26 cellular contexts compared by ENCODE assay signal in genomic region chr4:187174749-187175148, GRCh38.
"Had no signal": no experiment of that assay in that cellular context is flagged by ENCODE, and none has a peak within 500 bp of the region (broad histone marks: within the 10 kb centered on the region; RNA-seq: fewer than 3 reads in every experiment).

No MANE protein-coding gene starts in this region.

- H3K4me1 ChIP-seq: lower lobe of right lung, parathyroid adenoma, psoas muscle, right lobe of liver, upper lobe of left lung had no signal

- H3K27me3 Mint-ChIP-seq: naive B cell; stimulated activated memory B cell treated with anti-CD40 and anti-IgM and Interleukin-4, amounts not matched to agents 10 μg/mL and 1 μg/mL and 100 μg/mL, for 72 hours; stimulated activated naive CD8-positive, alpha-beta T cell treated with anti-CD3 and anti-CD28 coated beads, Interleukin-15, amount 100 ng/mL, for 72 hours had no signal

- DNase-seq: islet precursor cell; lower lobe of right lung; mammary epithelial cell; mesenchymal stem cell; naive B cell; natural killer cell; nephron progenitor cell; occipital lobe; psoas muscle; right lobe of liver; stimulated activated CD4-positive, alpha-beta T cell treated with anti-CD3 and anti-CD28 coated beads, Interleukin-1b, Interleukin-23, amount 100 ng/mL, for 48 hours; stimulated activated CD4-positive, alpha-beta T cell treated with anti-CD3 and anti-CD28 coated beads, Interleukin-2, amount 100 ng/mL, for 48 hours; stimulated activated CD4-positive, alpha-beta T cell treated with anti-CD3 and anti-CD28 coated beads, Interleukin-4, amount 100 ng/mL, for 4 hours; stimulated activated CD8-positive, alpha-beta memory T cell treated with anti-CD3 and anti-CD28 coated beads, Interleukin-4, amount 100 ng/mL, for 48 hours; stimulated activated naive CD4-positive, alpha-beta T cell treated with Interleukin-2 at 50 U/mL for 16 hours; stimulated activated naive CD8-positive, alpha-beta T cell treated with anti-CD3 and anti-CD28 coated beads, Interleukin-15, amount 100 ng/mL, for 72 hours; substantia nigra; upper lobe of left lung had no signal

- H3K27ac Mint-ChIP-seq: naive B cell; natural killer cell; nephron progenitor cell; neural progenitor cell; stimulated activated memory B cell treated with anti-CD40 and anti-IgM and Interleukin-4, amounts not matched to agents 10 μg/mL and 1 μg/mL and 100 μg/mL, for 72 hours; stimulated activated naive CD8-positive, alpha-beta T cell treated with anti-CD3 and anti-CD28 coated beads, Interleukin-15, amount 100 ng/mL, for 72 hours had no signal

- H3K4me2 ChIP-seq: neural progenitor cell, smooth muscle cell had no signal

- H3K27ac ChIP-seq: lower lobe of right lung, neural progenitor cell, neutrophil, parathyroid adenoma, psoas muscle, right lobe of liver, tibial nerve, upper lobe of left lung, vagina had no signal

- H3K9ac ChIP-seq: neural progenitor cell, parathyroid adenoma had no signal

- H3K9me3 Mint-ChIP-seq: neural progenitor cell had no signal

- ATAC-seq: left lobe of liver; lower lobe of right lung; natural killer cell; psoas muscle; right lobe of liver; stimulated activated memory B cell treated with anti-CD40 and anti-IgM and Interleukin-4, amounts not matched to agents 10 μg/mL and 1 μg/mL and 100 μg/mL, for 72 hours; stimulated activated naive CD8-positive, alpha-beta T cell treated with anti-CD3 and anti-CD28 coated beads, Interleukin-15, amount 100 ng/mL, for 72 hours had no signal

- H3K27me3 ChIP-seq: neural progenitor cell, neutrophil, right lobe of liver, tibial nerve, upper lobe of left lung, vagina had no signal

- H3K36me3 ChIP-seq: lower lobe of right lung, neural progenitor cell, neutrophil, right lobe of liver, tibial nerve, upper lobe of left lung, vagina had no signal

- H3K4me3 Mint-ChIP-seq: naive B cell; natural killer cell; nephron progenitor cell; neural progenitor cell; stimulated activated memory B cell treated with anti-CD40 and anti-IgM and Interleukin-4, amounts not matched to agents 10 μg/mL and 1 μg/mL and 100 μg/mL, for 72 hours; stimulated activated naive CD8-positive, alpha-beta T cell treated with anti-CD3 and anti-CD28 coated beads, Interleukin-15, amount 100 ng/mL, for 72 hours had no signal

- H3K36me3 Mint-ChIP-seq: naive B cell; neural progenitor cell; stimulated activated memory B cell treated with anti-CD40 and anti-IgM and Interleukin-4, amounts not matched to agents 10 μg/mL and 1 μg/mL and 100 μg/mL, for 72 hours had no signal

- H3K4me1 Mint-ChIP-seq: naive B cell; natural killer cell; stimulated activated memory B cell treated with anti-CD40 and anti-IgM and Interleukin-4, amounts not matched to agents 10 μg/mL and 1 μg/mL and 100 μg/mL, for 72 hours; stimulated activated naive CD8-positive, alpha-beta T cell treated with anti-CD3 and anti-CD28 coated beads, Interleukin-15, amount 100 ng/mL, for 72 hours had no signal

- H2AFZ ChIP-seq: neural progenitor cell, parathyroid adenoma had no signal

- H3K4me3 ChIP-seq: lower lobe of right lung, neural progenitor cell, psoas muscle, right lobe of liver, smooth muscle cell, tibial nerve, upper lobe of left lung, vagina had no signal

- H3K9me3 ChIP-seq: lower lobe of right lung, neutrophil, psoas muscle, right lobe of liver, tibial nerve, upper lobe of left lung, vagina had no signal
